26 cellular contexts compared by ENCODE assay signal in the genomic region with DNA sequence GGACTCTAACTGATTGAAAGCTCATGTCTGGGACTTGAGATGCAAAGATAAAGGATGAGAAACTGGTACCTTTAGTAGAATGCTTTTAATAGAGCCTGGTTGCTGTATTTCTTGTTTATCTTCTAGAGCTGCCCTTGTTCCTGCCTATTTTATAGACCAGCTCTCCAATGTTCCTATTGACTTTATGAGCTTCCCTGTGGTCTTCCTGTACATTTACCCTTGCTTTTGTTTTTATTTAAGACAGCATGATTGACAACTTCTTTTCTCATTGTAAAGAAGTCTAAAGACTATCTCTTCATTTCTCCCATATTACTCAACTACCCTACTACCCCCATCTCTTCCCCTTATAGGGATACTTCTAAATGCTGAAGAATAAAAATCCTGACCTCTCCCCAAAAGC.
"Had no signal": no experiment of that assay in that cellular context is flagged by ENCODE, and none has a peak within 500 bp of the region (broad histone marks: within the 10 kb centered on the region; RNA-seq: fewer than 3 reads in every experiment).

No MANE protein-coding gene starts in this region.

- ATAC-seq: activated CD4-positive, alpha-beta T cell treated with anti-CD3 and anti-CD28 coated beads for 36 hours; activated CD8-positive, alpha-beta memory T cell treated with anti-CD3 and anti-CD28 coated beads, Interleukin-2, amount 10 ng/mL, durations not matched to agents 7 days and 5 days; activated CD8-positive, alpha-beta T cell treated with anti-CD3 and anti-CD28 coated beads, Interleukin-2, amount 10 ng/mL, durations not matched to agents 7 days and 5 days; activated naive CD8-positive, alpha-beta T cell treated with anti-CD3 and anti-CD28 coated beads, Interleukin-2, amount 50 U/mL, for 24 hours; body of pancreas; gastroesophageal sphincter; heart right ventricle had no signal

- DNase-seq: activated CD4-positive, alpha-beta memory T cell treated with anti-CD3 and anti-CD28 coated beads for 36 hours; activated CD4-positive, alpha-beta T cell treated with anti-CD3 and anti-CD28 coated beads for 36 hours; activated CD4-positive, alpha-beta T cell treated with anti-CD3 and anti-CD28 coated beads, Interleukin-2, amount 10 ng/mL, durations not matched to agents 24 days and 14 days; activated CD4-positive, CD25-positive, alpha-beta regulatory T cell; activated CD4-positive, CD25-positive, alpha-beta regulatory T cell treated with anti-CD3 and anti-CD28 coated beads, Interleukin-2, amount 50 U/mL, for 72 hours; activated CD8-positive, alpha-beta memory T cell treated with anti-CD3 and anti-CD28 coated beads, Interleukin-2, amount 10 ng/mL, durations not matched to agents 7 days and 5 days; activated CD8-positive, alpha-beta memory T cell treated with anti-CD3 and anti-CD28 coated beads, Interleukin-2, amount 50 U/mL, for 4 hours; activated CD8-positive, alpha-beta T cell treated with anti-CD3 and anti-CD28 coated beads, Interleukin-2, amount 10 ng/mL, durations not matched to agents 7 days and 5 days; activated effector memory CD4-positive, alpha-beta T cell treated with anti-CD3 and anti-CD28 coated beads, Interleukin-2, amount 50 U/mL, for 16 hours; activated naive CD4-positive, alpha-beta T cell treated with anti-CD3 and anti-CD28 coated beads for 36 hours; activated naive CD8-positive, alpha-beta T cell treated with anti-CD3 and anti-CD28 coated beads for 36 hours; activated naive CD8-positive, alpha-beta T cell treated with anti-CD3 and anti-CD28 coated beads, Interleukin-2, amount 50 U/mL, for 24 hours; activated T-cell treated with anti-CD3 and anti-CD28 coated beads, Interleukin-2, amount 50 U/mL, for 1 hour; activated T-cell treated with anti-CD3 and anti-CD28 coated beads, Interleukin-2, amount 50 U/mL, for 48 hours; adrenal gland; amygdala; aorta; body of pancreas; caudate nucleus; colonic mucosa; effector CD8-positive, alpha-beta T cell; esophagus squamous epithelium; foreskin melanocyte; heart right ventricle; T1000 had no signal
